1 cellular context compared by ENCODE assay signal in the genomic region with DNA sequence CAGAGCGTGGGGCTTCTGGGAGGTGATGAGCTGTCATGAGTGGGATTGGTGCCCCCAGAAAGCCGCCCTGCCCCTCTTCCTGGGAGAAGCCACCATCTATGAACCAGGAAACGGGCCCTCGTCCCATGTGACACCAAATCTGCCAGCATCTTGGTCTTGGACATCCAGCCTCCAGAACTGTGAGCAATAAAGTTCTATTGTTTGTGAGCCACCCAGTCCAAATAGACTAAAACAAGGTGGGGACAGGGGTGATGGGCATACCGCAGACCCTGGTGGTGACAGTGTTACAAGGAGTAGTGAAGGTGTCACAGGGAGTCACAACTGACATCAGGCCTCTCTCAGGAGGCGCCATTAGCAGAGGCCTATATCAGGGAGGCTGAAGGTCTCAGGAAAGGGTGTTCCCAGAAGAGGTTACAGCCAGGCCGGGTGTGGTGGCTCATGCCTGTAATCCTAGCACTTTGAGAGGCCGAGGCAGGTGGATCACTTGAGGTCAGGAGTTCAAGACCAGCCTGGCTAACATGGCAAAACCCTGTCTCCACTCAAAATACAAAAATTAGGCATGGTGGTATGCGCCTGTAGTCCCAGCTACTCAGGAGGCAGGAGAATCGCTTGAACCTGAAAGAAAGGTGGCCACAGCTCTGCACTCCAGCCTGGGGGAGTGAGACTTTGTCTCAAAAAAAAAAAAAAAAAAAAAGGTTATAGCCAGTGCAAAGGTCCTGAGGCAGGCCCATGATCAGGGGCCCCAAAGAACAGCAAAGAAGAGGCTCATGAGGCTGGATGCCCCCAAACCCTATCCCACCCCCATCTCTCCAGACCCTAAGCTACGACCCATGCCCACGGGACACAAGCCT.
TF ChIP-seq lines count a peak whose summit lies in the region.

No MANE protein-coding gene starts in this region.

TF ChIP-seq in IMR-90, 13 proteins besides CTCF, POLR2A, EP300 and RAD21:
- TF ChIP-seq MAFK (IDR thresholded peaks at IDR 0.05; ENCODE audit: low read depth, low read length) (no peak), ELK1 (IDR thresholded peaks at IDR 0.05; ENCODE audit: borderline replicate concordance, low read depth, low read length) (no peak), RCOR1 (IDR thresholded peaks at IDR 0.05; ENCODE audit: insufficient replicate concordance, low read length) (no peak)
